3 cellular contexts compared by ENCODE assay signal in genomic region chr10:81000781-81001180, GRCh38.
TF ChIP-seq lines count a peak whose summit lies in the region.

No MANE protein-coding gene starts in this region.

TF ChIP-seq in HepG2, 621 proteins besides CTCF, POLR2A, EP300 and RAD21:
- no peak for TF ChIP-seq TGIF2 (CRISPR knock-in tag; IDR thresholded peaks at IDR 0.05)
- TF ChIP-seq MAFF (IDR thresholded peaks at IDR 0.05; ENCODE audit: low read depth, low read length) = peak; percentile 34; the same call in 1 of the 2 replicates
- TF ChIP-seq MAFK (conservative IDR thresholded peaks at IDR 0.05 in 1 of 2, IDR thresholded peaks at IDR 0.05 in 1 of 2; ENCODE audit: low read length in 2 of 2) = peak; percentile 25 to 57; a peak in 2 of 4 replicates

TF ChIP-seq in IMR-90, 13 proteins besides CTCF, POLR2A, EP300 and RAD21:
- TF ChIP-seq NFE2L2 (IDR thresholded peaks at IDR 0.05; ENCODE audit: low read depth, low read length) (no peak), MXI1 (IDR thresholded peaks at IDR 0.05; ENCODE audit: borderline replicate concordance, low read depth, low read length) (no peak), RFX5 (IDR thresholded peaks at IDR 0.05; ENCODE audit: low read depth, low read length) (no peak), ELK1 (IDR thresholded peaks at IDR 0.05; ENCODE audit: borderline replicate concordance, low read depth, low read length) (no peak), MAZ (IDR thresholded peaks at IDR 0.05; ENCODE audit: borderline replicate concordance, low read depth, low read length) (no peak), MAFK (IDR thresholded peaks at IDR 0.05; ENCODE audit: low read depth, low read length) (peak; percentile 23; the same call in 1 of the 2 replicates), USF2 (IDR thresholded peaks at IDR 0.05; ENCODE audit: low read depth, low read length) (no peak), CEBPB (IDR thresholded peaks at IDR 0.05; ENCODE audit: low read depth, low read length) (no peak)

TF ChIP-seq in K562, 482 proteins besides CTCF, POLR2A, EP300 and RAD21:
- TF ChIP-seq TEAD4 (IDR thresholded peaks at IDR 0.05; ENCODE audit: low read length) = no peak
- TF ChIP-seq TEAD4 (CRISPR knock-in tag; IDR thresholded peaks at IDR 0.05; ENCODE audit: borderline replicate concordance) = no peak
- TF ChIP-seq CSDE1 (IDR thresholded peaks at IDR 0.05) = no peak
- no peak for TF ChIP-seq MTF1 (CRISPR knock-in tag; IDR thresholded peaks at IDR 0.05; ENCODE audit: borderline replicate concordance)
- 0 out of 2 replicates have a peak, but pooled peaks have one; percentile 20 for TF ChIP-seq MAFG (tag; conservative IDR thresholded peaks at IDR 0.05)
- TF ChIP-seq C11orf30 (IDR thresholded peaks at IDR 0.05; ENCODE audit: low read depth) = peak; percentile 28; the same call in 1 of the 2 replicates
- no peak for TF ChIP-seq FOXM1 (IDR thresholded peaks at IDR 0.05; ENCODE audit: low read depth)
- no peak for TF ChIP-seq FOXM1 (CRISPR knock-in tag; IDR thresholded peaks at IDR 0.05; ENCODE audit: low read depth)
- TF ChIP-seq ZNF316 (IDR thresholded peaks at IDR 0.05) = peak; percentile 69
- no peak for TF ChIP-seq RBM17 (IDR thresholded peaks at IDR 0.05; ENCODE audit: borderline replicate concordance, low read depth, low read length)
- TF ChIP-seq USF1 (CRISPR knock-in tag; IDR thresholded peaks at IDR 0.05) = no peak
TF ChIP-seq in K562: peak in this region for 3.
